11 cellular contexts compared by ENCODE assay signal in the genomic region with DNA sequence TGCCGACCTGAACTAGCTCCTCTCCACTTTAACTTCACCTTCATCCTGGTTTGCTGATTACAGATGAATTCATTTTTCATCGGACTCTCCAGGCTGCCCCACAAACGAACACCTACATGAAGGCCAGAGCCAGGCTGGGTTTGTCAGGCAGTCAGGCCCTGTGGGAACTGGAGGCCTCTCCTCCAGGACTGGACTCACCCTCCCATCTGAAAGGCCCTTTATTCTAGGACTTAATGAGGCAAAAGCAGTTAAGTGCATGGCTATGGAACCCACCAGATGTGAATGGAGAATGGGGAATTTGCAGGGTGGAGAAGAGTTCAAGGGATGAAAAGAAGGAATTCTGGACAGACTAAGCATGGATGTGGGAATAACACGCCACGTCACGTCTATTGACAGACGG.
DNase-seq lines count a peak whose midpoint lies in the region; ATAC-seq and TF ChIP-seq lines count a peak whose summit lies in the region.
"Had no signal": no experiment of that assay in that cellular context is flagged by ENCODE, and none has a peak within 500 bp of the region (broad histone marks: within the 10 kb centered on the region; RNA-seq: fewer than 3 reads in every experiment).

No MANE protein-coding gene starts in this region.

- no peaks in the 10 kb centered on the region for H3K79me2 ChIP-seq in hepatocyte

- no peak overlapping the region for H3K27ac ChIP-seq in CD8-positive, alpha-beta memory T cell (ENCODE audit: low read depth, low read length)
- peak overlapping the region; percentile 76 for H3K27ac ChIP-seq in RWPE1
- peak overlapping the region; percentile 96 for H3K27ac ChIP-seq in hepatocyte
- peak overlapping the region; percentile 93 to 99 (median 94) for H3K27ac ChIP-seq in sigmoid colon

- peak overlapping the region; percentile 34 to 93 (median 69) for H3K4me3 Mint-ChIP-seq in CD8-positive, alpha-beta memory T cell

- ATAC-seq in HG03460 (IDR thresholded peaks at IDR 0.05; ENCODE audit: unreplicated experiment) (no peak), GM18867 (IDR thresholded peaks at IDR 0.05; ENCODE audit: unreplicated experiment) (no peak)

- CTCF ChIA-PET in CD8-positive, alpha-beta memory T cell (lab: Charles Lee) = interaction anchor here (1.5 kb wide), 1 partner anchor 14 kb away, joined by 3 read pairs; no protein-coding TSS in a partner anchor
- CTCF ChIA-PET in RWPE1 (lab: Yijun Ruan, JAX) = no interaction called here

- intact Hi-C loops in sigmoid colon (cut with DNase I) = loop anchor here (5.0 to 10.0 kb wide), 4 partner anchors 53 to 726 kb away; a partner anchor contains a TSS

- H3K27me3 ChIP-seq in CD8-positive, alpha-beta memory T cell (ENCODE audit: insufficient read depth, low read length, poor library complexity, severe bottlenecking) = no peaks in the 10 kb centered on the region
- no peaks in the 10 kb centered on the region for H3K27me3 ChIP-seq in hepatocyte
- H3K27me3 ChIP-seq in sigmoid colon = no peaks in the 10 kb centered on the region

- H3K9me3 Mint-ChIP-seq in CD8-positive, alpha-beta memory T cell = no peaks in the 10 kb centered on the region

- POLR2A ChIA-PET in CD8-positive, alpha-beta memory T cell (lab: Charles Lee) = no interaction called here
- POLR2A ChIA-PET in RWPE1 (lab: Yijun Ruan, JAX; ENCODE audit: low non-redundant PET) = no interaction called here

- H3K4me3 ChIP-seq in CD8-positive, alpha-beta memory T cell (ENCODE audit: low read length) = no peak overlapping the region
- no peak overlapping the region for H3K4me3 ChIP-seq in hepatocyte
- H3K4me3 ChIP-seq in sigmoid colon = no peak overlapping the region

- no peak for DNase-seq in CD8-positive, alpha-beta memory T cell
- DNase-seq in RWPE1 (ENCODE audit: low spot score) (no peak), hepatocyte (ENCODE audit: low spot score) (no peak), sigmoid colon (peak; percentile 71), NK-92 (lab: John Stamatoyannopoulos, UW; ENCODE audit: unreplicated experiment) (no peak), SKM-1 (lab: John Stamatoyannopoulos, UW; ENCODE audit: unreplicated experiment) (no peak)
- DNase-seq: DND-41, KBM-7, NCI-H510A had no signal

- no peaks in the 10 kb centered on the region for H3K36me3 ChIP-seq in CD8-positive, alpha-beta memory T cell (ENCODE audit: insufficient read depth, low read length)
- H3K36me3 ChIP-seq in hepatocyte (replicated peaks; ENCODE audit: insufficient read depth, low read depth) (no peaks in the 10 kb centered on the region), sigmoid colon (no peaks in the 10 kb centered on the region)

- H3K4me1 Mint-ChIP-seq in CD8-positive, alpha-beta memory T cell = peaks cover 14 to 23% (median 19%) of the 10 kb centered on the region in 3 donors

- H3K27me3 Mint-ChIP-seq in CD8-positive, alpha-beta memory T cell = peaks cover 0 to 1% of the 10 kb centered on the region in 2 donors

- H3K4me1 ChIP-seq in CD8-positive, alpha-beta memory T cell (ENCODE audit: insufficient read depth, low read length) = peaks cover 12% of the 10 kb centered on the region
- H3K4me1 ChIP-seq in hepatocyte (ENCODE audit: insufficient read depth) = peaks cover 11% of the 10 kb centered on the region
- H3K4me1 ChIP-seq in sigmoid colon = peaks cover 0 to 55% (median 40%) of the 10 kb centered on the region in 4 donors

- H4K20me1 ChIP-seq in hepatocyte (ENCODE audit: insufficient read depth, poor library complexity, severe bottlenecking) = no peaks in the 10 kb centered on the region

- WGBS in hepatocyte (ENCODE audit: low lambda C conversion rate, missing lambda C conversion rate) = 90% methylated on average over 6 of the region's 7 CpGs
- 64 to 80% methylated on average over 7 of the region's 7 CpGs for WGBS in sigmoid colon, 2 donors

- no peak overlapping the region for H3K4me2 ChIP-seq in hepatocyte

- H3K9me2 ChIP-seq in hepatocyte (replicated peaks; ENCODE audit: insufficient read depth) = no peaks in the 10 kb centered on the region

- no peaks in the 10 kb centered on the region for H3K9me3 ChIP-seq in CD8-positive, alpha-beta memory T cell (ENCODE audit: low read length)
- H3K9me3 ChIP-seq in hepatocyte (ENCODE audit: low read depth) (no peaks in the 10 kb centered on the region), sigmoid colon (no peaks in the 10 kb centered on the region)

- peak overlapping the region in 2 of 8 donors; percentile 57 to 72 for H3K27ac Mint-ChIP-seq in CD8-positive, alpha-beta memory T cell

- no peak for TF ChIP-seq POLR2A in sigmoid colon (IDR thresholded peaks at IDR 0.05)

- H3K36me3 Mint-ChIP-seq in CD8-positive, alpha-beta memory T cell = peaks cover 0 to 3% (median 0%) of the 10 kb centered on the region in 3 donors

- H2AFZ ChIP-seq in hepatocyte = no peak overlapping the region

- TF ChIP-seq EP300 in sigmoid colon (IDR thresholded peaks at IDR 0.05) = no peak

- TF ChIP-seq CTCF in RWPE1 (conservative IDR thresholded peaks at IDR 0.05; ENCODE audit: low read depth) (no peak), hepatocyte (IDR thresholded peaks at IDR 0.05; ENCODE audit: poor library complexity) (no peak), sigmoid colon (IDR thresholded peaks at IDR 0.05) (no peak)
